Comparison of ENCODE assay signal across 20 cellular contexts in genomic region chr4:143343276-143343831, GRCh38. TPM values are rescaled to one million over a fixed set of nuclear protein-coding genes. Genes with fewer than 3 reads are reported as not detected.
DNase-seq lines count a peak whose midpoint lies in the region; FAIRE-seq and TF ChIP-seq lines count a peak whose summit lies in the region.
"Had no signal": no experiment of that assay in that cellular context is flagged by ENCODE, and none has a peak within 500 bp of the region (broad histone marks: within the 10 kb centered on the region; RNA-seq: fewer than 3 reads in every experiment).

No MANE protein-coding gene starts in this region.

- peak overlapping the region; percentile 81 for H3K27ac Mint-ChIP-seq in mesothelial cell of epicardium
- H3K27ac Mint-ChIP-seq: activated CD4-positive, alpha-beta T cell treated with anti-CD3 and anti-CD28 coated beads, Interleukin-2, amount 10 ng/mL, durations not matched to agents 7 days and 5 days; activated naive CD8-positive, alpha-beta T cell treated with anti-CD3 and anti-CD28 coated beads, Interleukin-2, amount 50 U/mL, for 24 hours; activated T-helper 2 cell treated with anti-CD3 and anti-CD28 coated beads, Interferon-gamma antibody, Interleukin-2, Interleukin-4, amounts not matched to agents 10 μg/mL and 5 μg/mL and 100 μg/mL, durations not matched to agents 14 hours and 24 hours and 36 hours had no signal

- peak; percentile 13 for FAIRE-seq in bronchial epithelial cell (lab: Jason Lieb, UNC)

- CTCF ChIA-PET in HEK293 (lab: Yijun Ruan, JAX): no interaction called here

- H3K9ac ChIP-seq in stomach smooth muscle (ENCODE audit: low read length in 2 of 2): no peak overlapping the region
- H3K9ac ChIP-seq: neural progenitor cell had no signal

- H3K4me1 ChIP-seq in HEK293 (ENCODE audit: control insufficient read depth, insufficient read depth, low read length): peaks cover 10% of the 10 kb centered on the region; the same call in 1 of the 2 replicates
- peaks cover 29% of the 10 kb centered on the region for H3K4me1 ChIP-seq in stomach smooth muscle (ENCODE audit: control insufficient read depth, insufficient read depth, low read length)

- peaks cover 2% of the 10 kb centered on the region for H3K36me3 Mint-ChIP-seq in mesothelial cell of epicardium
- H3K36me3 Mint-ChIP-seq: neural progenitor cell had no signal

- POLR2A ChIA-PET in HEK293 (lab: Yijun Ruan, JAX): no interaction called here

- DNase-seq in bronchial epithelial cell (ENCODE audit: low read depth): no peak
- DNase-seq in mesothelial cell of epicardium (ENCODE audit: low spot score in 2 of 2, unreplicated experiment in 2 of 2): no peak
- DNase-seq in T-helper 2 cell: no peak
- DNase-seq in stimulated activated CD4-positive, alpha-beta T cell treated with anti-CD3 and anti-CD28 coated beads, Interleukin-4, amount 100 ng/mL, for 1 hour: no peak
- DNase-seq in HPDE6-E6E7 (ENCODE audit: extremely low spot score): no peak
- no peak for DNase-seq in activated CD8-positive, alpha-beta memory T cell treated with anti-CD3 and anti-CD28 coated beads, Interleukin-2, amount 50 U/mL, for 4 hours
- DNase-seq: activated CD4-positive, alpha-beta T cell treated with anti-CD3 and anti-CD28 coated beads, Interleukin-2, amount 10 ng/mL, durations not matched to agents 7 days and 5 days; activated naive CD8-positive, alpha-beta T cell treated with anti-CD3 and anti-CD28 coated beads, Interleukin-2, amount 50 U/mL, for 24 hours; islet precursor cell; NCI-H187; NCI-H2227 treated with DMSO at 0.1 percent for 48 hours; NCI-H774; PC-3; SIG-M5; stimulated activated CD4-positive, alpha-beta T cell treated with anti-CD3 and anti-CD28 coated beads, Interleukin-12 subunit alpha, Interleukin-12 subunit beta, amount 100 ng/mL, for 4 hours had no signal

- TF ChIP-seq CTCF in HEK293 (tag by site-specific recombination; IDR thresholded peaks at IDR 0.05) (no peak), bronchial epithelial cell (IDR thresholded peaks at IDR 0.05; ENCODE audit: insufficient read depth, low read length, severe bottlenecking) (no peak), mesothelial cell of epicardium (IDR thresholded peaks at IDR 0.05; ENCODE audit: unreplicated experiment) (no peak)

- H3K27ac ChIP-seq in HEK293 (ENCODE audit: extremely low read depth, low read depth, low read length) (no peak overlapping the region), stomach smooth muscle (ENCODE audit: low read length) (peak overlapping the region; percentile 49)
- H3K27ac ChIP-seq: C4-2B, neural progenitor cell had no signal

- no peaks in the 10 kb centered on the region for H3K9me3 Mint-ChIP-seq in mesothelial cell of epicardium
- H3K9me3 Mint-ChIP-seq: activated CD4-positive, alpha-beta T cell treated with anti-CD3 and anti-CD28 coated beads, Interleukin-2, amount 10 ng/mL, durations not matched to agents 7 days and 5 days; activated naive CD8-positive, alpha-beta T cell treated with anti-CD3 and anti-CD28 coated beads, Interleukin-2, amount 50 U/mL, for 24 hours; activated T-helper 2 cell treated with anti-CD3 and anti-CD28 coated beads, Interferon-gamma antibody, Interleukin-2, Interleukin-4, amounts not matched to agents 10 μg/mL and 5 μg/mL and 100 μg/mL, durations not matched to agents 14 hours and 24 hours and 36 hours; neural progenitor cell had no signal

- H3K4me3 Mint-ChIP-seq in mesothelial cell of epicardium: no peak overlapping the region
- H3K4me3 Mint-ChIP-seq: activated CD4-positive, alpha-beta T cell treated with anti-CD3 and anti-CD28 coated beads, Interleukin-2, amount 10 ng/mL, durations not matched to agents 7 days and 5 days; activated naive CD8-positive, alpha-beta T cell treated with anti-CD3 and anti-CD28 coated beads, Interleukin-2, amount 50 U/mL, for 24 hours; neural progenitor cell had no signal

- H3K4me3 ChIP-seq in HEK293 (ENCODE audit: low read depth, low read length): no peak overlapping the region
- no peak overlapping the region for H3K4me3 ChIP-seq in bronchial epithelial cell (ENCODE audit: low read depth, low read length)
- peak overlapping the region in 1 of 2 donors; percentile 36 for H3K4me3 ChIP-seq in stomach smooth muscle (ENCODE audit: low read length in 2 of 2)
- H3K4me3 ChIP-seq: neural progenitor cell had no signal

- H3K9me3 ChIP-seq in HEK293 (ENCODE audit: control insufficient read depth, insufficient read depth, low read depth, low read length) (no peaks in the 10 kb centered on the region), stomach smooth muscle (ENCODE audit: control insufficient read depth in 2 of 2, low read length in 2 of 2) (no peaks in the 10 kb centered on the region)

- no peaks in the 10 kb centered on the region for H3K36me3 ChIP-seq in HEK293 (ENCODE audit: control insufficient read depth in 2 of 2, insufficient read depth in 1 of 2, low read length in 2 of 2)
- no peaks in the 10 kb centered on the region for H3K36me3 ChIP-seq in bronchial epithelial cell (ENCODE audit: control insufficient read depth, insufficient read depth, low read length)
- no peaks in the 10 kb centered on the region for H3K36me3 ChIP-seq in stomach smooth muscle (ENCODE audit: control insufficient read depth in 2 of 2, insufficient read depth in 2 of 2, low read length in 2 of 2)
- H3K36me3 ChIP-seq: neural progenitor cell had no signal

- no peaks in the 10 kb centered on the region for H3K27me3 Mint-ChIP-seq in mesothelial cell of epicardium (ENCODE audit: low read depth)

- H3K27me3 ChIP-seq in bronchial epithelial cell (ENCODE audit: control insufficient read depth, insufficient read depth, low read length) (no peaks in the 10 kb centered on the region), stomach smooth muscle (ENCODE audit: control insufficient read depth in 1 of 2, insufficient read depth in 2 of 2, low read length in 2 of 2) (no peaks in the 10 kb centered on the region)
- H3K27me3 ChIP-seq: neural progenitor cell had no signal

- peaks cover 53% of the 10 kb centered on the region for H3K4me1 Mint-ChIP-seq in mesothelial cell of epicardium
- H3K4me1 Mint-ChIP-seq: activated CD4-positive, alpha-beta T cell treated with anti-CD3 and anti-CD28 coated beads, Interleukin-2, amount 10 ng/mL, durations not matched to agents 7 days and 5 days had no signal

TF ChIP-seq in HEK293, 187 proteins besides CTCF, POLR2A, EP300 and RAD21:
- no peak for TF ChIP-seq SP3 (tag by site-specific recombination; IDR thresholded peaks at IDR 0.05)
- TF ChIP-seq ZNF514 (tag by site-specific recombination; IDR thresholded peaks at IDR 0.05): no peak
- no peak for TF ChIP-seq KLF1 (tag by site-specific recombination; IDR thresholded peaks at IDR 0.05)
- no peak for TF ChIP-seq MYNN (tag by site-specific recombination; IDR thresholded peaks at IDR 0.05; ENCODE audit: borderline replicate concordance)
- TF ChIP-seq SCRT1 (tag by site-specific recombination; IDR thresholded peaks at IDR 0.05; ENCODE audit: borderline replicate concordance): peak; percentile 39; the same call in 1 of the 2 replicates
- peak; percentile 89 for TF ChIP-seq SCRT2 (tag by site-specific recombination; IDR thresholded peaks at IDR 0.05)
- no peak for TF ChIP-seq ZNF114 (tag by site-specific recombination; IDR thresholded peaks at IDR 0.05)

RNA-seq across cellular contexts. Expression of gene GAB1, which starts 6.7 kb away (rescaled TPM):
- total RNA-seq in bronchial epithelial cell (5.0 and 10.8 TPM in 2 replicates), mesothelial cell of epicardium (44.6 to 45.9 TPM (median 45.0 TPM) in 3 replicates)
